In genomic region chr15:89998141-89998661, GRCh38 we compare ENCODE assay signal across 1 cellular context.
TF ChIP-seq lines count a peak whose summit lies in the region.

No MANE protein-coding gene starts in this region.

TF ChIP-seq in WTC11, 78 proteins besides CTCF, POLR2A, EP300 and RAD21 (continued from another document):
- TF ChIP-seq FOXP4 (CRISPR knock-in tag; IDR thresholded peaks at IDR 0.05): no peak
